In the genomic region with DNA sequence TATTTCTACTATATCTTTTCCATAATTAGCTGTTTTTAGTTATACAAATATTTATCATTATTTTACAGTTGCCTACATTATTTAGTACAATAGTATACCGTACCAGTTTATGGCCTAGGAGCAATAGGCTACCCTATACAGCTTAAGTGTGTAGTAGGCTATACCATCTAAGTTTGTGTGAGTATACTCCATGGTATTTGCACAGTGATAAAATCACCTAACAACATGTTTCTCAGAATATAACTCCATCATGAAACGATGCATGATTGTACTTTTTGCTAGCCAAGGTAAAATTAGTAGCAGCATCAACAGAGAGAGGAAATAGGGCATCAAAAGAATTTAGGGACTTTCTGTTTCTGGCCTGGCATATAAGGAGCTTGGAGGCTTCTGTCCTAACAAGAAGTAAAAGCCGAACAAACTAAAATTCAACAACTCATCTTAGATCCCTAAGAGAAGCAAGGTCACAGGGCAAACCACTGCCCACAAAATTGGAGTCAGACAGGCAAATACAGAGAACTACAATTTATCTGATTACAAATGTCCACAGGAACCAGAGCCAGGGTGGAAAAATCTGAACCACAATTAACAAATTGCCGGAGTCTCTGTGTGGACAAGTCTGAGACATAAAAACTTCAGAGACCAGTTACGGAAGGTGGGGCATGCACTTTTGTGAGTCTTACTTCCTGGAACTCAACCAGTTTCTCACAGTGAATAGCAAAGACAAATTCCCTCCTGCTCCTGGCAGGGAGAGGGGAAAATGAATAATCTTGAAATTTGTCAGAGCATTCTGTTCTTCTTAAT, we compare ENCODE assay signal across 11 cellular contexts.
DNase-seq lines count a peak whose midpoint lies in the region; ATAC-seq and TF ChIP-seq lines count a peak whose summit lies in the region.
"Had no signal": no experiment of that assay in that cellular context is flagged by ENCODE, and none has a peak within 500 bp of the region (broad histone marks: within the 10 kb centered on the region; RNA-seq: fewer than 3 reads in every experiment).

No MANE protein-coding gene starts in this region.

- H3K4me3 Mint-ChIP-seq in activated CD8-positive, alpha-beta T cell treated with anti-CD3 and anti-CD28 coated beads, Interleukin-2, amount 10 ng/mL, durations not matched to agents 7 days and 5 days = no peak overlapping the region
- H3K4me3 Mint-ChIP-seq: activated naive CD4-positive, alpha-beta T cell treated with anti-CD3 and anti-CD28 coated beads for 36 hours; T-cell had no signal

- H3K4me1 ChIP-seq in colonic mucosa (no peaks in the 10 kb centered on the region), left lung (peaks cover 0 to 6% of the 10 kb centered on the region in 2 donors)

- H3K36me3 Mint-ChIP-seq in activated CD8-positive, alpha-beta T cell treated with anti-CD3 and anti-CD28 coated beads, Interleukin-2, amount 10 ng/mL, durations not matched to agents 7 days and 5 days (ENCODE audit: low read depth) = no peaks in the 10 kb centered on the region
- H3K36me3 Mint-ChIP-seq: T-cell had no signal

- H3K9me3 Mint-ChIP-seq in activated CD8-positive, alpha-beta T cell treated with anti-CD3 and anti-CD28 coated beads, Interleukin-2, amount 10 ng/mL, durations not matched to agents 7 days and 5 days (ENCODE audit: insufficient read depth) = no peaks in the 10 kb centered on the region
- H3K9me3 Mint-ChIP-seq: activated naive CD4-positive, alpha-beta T cell treated with anti-CD3 and anti-CD28 coated beads for 36 hours had no signal

- no peaks in the 10 kb centered on the region for H3K9me3 ChIP-seq in colonic mucosa
- H3K9me3 ChIP-seq in left lung = no peaks in the 10 kb centered on the region

- ATAC-seq in left lung = peak; percentile 88
- ATAC-seq in activated CD8-positive, alpha-beta T cell treated with anti-CD3 and anti-CD28 coated beads, Interleukin-2, amount 10 ng/mL, durations not matched to agents 7 days and 5 days = no peak
- ATAC-seq in HG03108 (IDR thresholded peaks at IDR 0.05; ENCODE audit: unreplicated experiment) = no peak
- no peak for ATAC-seq in HG02938 (IDR thresholded peaks at IDR 0.05; ENCODE audit: unreplicated experiment)
- ATAC-seq: T-cell had no signal

- H3K4me3 ChIP-seq in colonic mucosa (no peak overlapping the region), left lung (no peak overlapping the region)

- H3K4me1 Mint-ChIP-seq in activated CD8-positive, alpha-beta T cell treated with anti-CD3 and anti-CD28 coated beads, Interleukin-2, amount 10 ng/mL, durations not matched to agents 7 days and 5 days (ENCODE audit: low read depth) = no peaks in the 10 kb centered on the region
- H3K4me1 Mint-ChIP-seq: T-cell had no signal

- no peak overlapping the region for H3K27ac Mint-ChIP-seq in activated CD8-positive, alpha-beta T cell treated with anti-CD3 and anti-CD28 coated beads, Interleukin-2, amount 10 ng/mL, durations not matched to agents 7 days and 5 days
- H3K27ac Mint-ChIP-seq: activated naive CD4-positive, alpha-beta T cell treated with anti-CD3 and anti-CD28 coated beads for 36 hours; T-cell had no signal

- intact Hi-C loops in colonic mucosa (cut with DNase I) (no loop called here), left lung (cut with DNase I) (no loop called here)

- H3K9ac ChIP-seq in colonic mucosa (ENCODE audit: low read depth in 2 of 2, low read length in 2 of 2) = no peak overlapping the region

- CTCF ChIA-PET in activated CD8-positive, alpha-beta T cell treated with anti-CD3 and anti-CD28 coated beads, Interleukin-2, amount 10 ng/mL, durations not matched to agents 7 days and 5 days (lab: Charles Lee) = no interaction called here

- H3K27ac ChIP-seq in colonic mucosa = peak overlapping the region; percentile 4
- H3K27ac ChIP-seq in left lung = peak overlapping the region; percentile 16 to 25

- POLR2A ChIA-PET in activated CD8-positive, alpha-beta T cell treated with anti-CD3 and anti-CD28 coated beads, Interleukin-2, amount 10 ng/mL, durations not matched to agents 7 days and 5 days (lab: Charles Lee) = no interaction called here

- no peak for TF ChIP-seq CTCF in colonic mucosa (IDR thresholded peaks at IDR 0.05)
- TF ChIP-seq CTCF in left lung (IDR thresholded peaks at IDR 0.05) = no peak

- peak; percentile 72 for DNase-seq in HT1080 (ENCODE audit: low read depth)
- peak; percentile 51 for DNase-seq in colonic mucosa
- peak in 1 of 2 donors; percentile 39 for DNase-seq in left lung
- DNase-seq in stromal cell of bone marrow (ENCODE audit: low read depth) = peak; percentile 97
- DNase-seq in activated CD8-positive, alpha-beta T cell treated with anti-CD3 and anti-CD28 coated beads, Interleukin-2, amount 10 ng/mL, durations not matched to agents 7 days and 5 days = no peak
- DNase-seq in NCI-H2029 (lab: John Stamatoyannopoulos, UW) = no peak
- DNase-seq: activated naive CD4-positive, alpha-beta T cell treated with anti-CD3 and anti-CD28 coated beads for 36 hours; H7; T-cell had no signal

- H3K36me3 ChIP-seq in colonic mucosa = no peaks in the 10 kb centered on the region
- no peaks in the 10 kb centered on the region for H3K36me3 ChIP-seq in left lung

- H3K27me3 ChIP-seq in colonic mucosa (no peaks in the 10 kb centered on the region), left lung (no peaks in the 10 kb centered on the region)

- H3K27me3 Mint-ChIP-seq in activated CD8-positive, alpha-beta T cell treated with anti-CD3 and anti-CD28 coated beads, Interleukin-2, amount 10 ng/mL, durations not matched to agents 7 days and 5 days (ENCODE audit: low read depth) = no peaks in the 10 kb centered on the region
- H3K27me3 Mint-ChIP-seq: T-cell had no signal

Comparison
In these comparisons a context has a peak if more than half of its experiments do, and no peak if none do; other contexts are left out.
1. DNase-seq: peak in HT1080 (single experiment), colonic mucosa (single experiment) and stromal cell of bone marrow (single experiment); none in activated CD8-positive, alpha-beta T cell treated with anti-CD3 and anti-CD28 coated beads, Interleukin-2, amount 10 ng/mL, durations not matched to agents 7 days and 5 days (single experiment) and NCI-H2029 (single experiment).